In the genomic region with DNA sequence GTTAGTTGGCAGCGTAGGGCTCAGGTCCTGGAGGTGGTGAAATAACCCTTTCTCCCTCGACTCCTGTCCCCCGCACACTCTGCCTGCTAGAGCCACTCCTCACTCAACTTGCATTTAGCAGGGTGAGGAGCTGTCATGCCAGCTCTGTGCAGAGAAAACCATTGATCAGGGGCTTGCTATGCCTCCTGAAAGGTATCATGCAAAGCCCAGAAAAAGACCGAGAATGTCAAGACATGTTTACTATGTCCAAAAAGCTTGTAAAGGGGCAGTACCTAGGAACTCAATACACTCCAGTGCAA, we compare ENCODE assay signal across 28 cellular contexts. TPM values are rescaled to one million over a fixed set of nuclear protein-coding genes. Genes with fewer than 3 reads are reported as not detected.
DNase-seq lines count a peak whose midpoint lies in the region; ATAC-seq, FAIRE-seq and TF ChIP-seq lines count a peak whose summit lies in the region.
"Had no signal": no experiment of that assay in that cellular context is flagged by ENCODE, and none has a peak within 500 bp of the region (broad histone marks: within the 10 kb centered on the region; RNA-seq: fewer than 3 reads in every experiment).

No MANE protein-coding gene starts in this region.

- no peaks in the 10 kb centered on the region for H3K79me1 ChIP-seq in H9 (ENCODE audit: insufficient read depth, low read depth, low read length, poor library complexity, severe bottlenecking)

- H3K18ac ChIP-seq in H9 (ENCODE audit: insufficient read length, low read depth, low read length): no peak overlapping the region

- H3K27ac Mint-ChIP-seq in type B pancreatic cell (no peak overlapping the region), H9 (no peak overlapping the region)
- H3K27ac Mint-ChIP-seq: mesothelial cell of epicardium; T-helper 1 cell treated with Interleukin-12 subunit alpha and Interleukin-12 subunit beta and Interleukin-4 antibody, amounts not matched to agents 30 μg/mL and 1 μg/mL, for 36 hours had no signal

- TF ChIP-seq RAD21 in HepG2 (CRISPR knock-in tag; IDR thresholded peaks at IDR 0.05): no peak

- no peak for TF ChIP-seq EP300 in HepG2 (IDR thresholded peaks at IDR 0.05; ENCODE audit: low read depth in 2 of 2, low read length in 2 of 2)
- no peak for TF ChIP-seq EP300 in HepG2 (CRISPR knock-in tag; IDR thresholded peaks at IDR 0.05; ENCODE audit: borderline replicate concordance)

- no peak overlapping the region for H3K56ac ChIP-seq in H9 (ENCODE audit: insufficient read length, low read depth, low read length)

- H3K27me3 ChIP-seq in HepG2 (ENCODE audit: control insufficient read depth in 1 of 2, insufficient read depth in 2 of 2, low read length in 2 of 2) (no peaks in the 10 kb centered on the region), right lobe of liver (no peaks in the 10 kb centered on the region), Panc1 (ENCODE audit: control insufficient read depth, insufficient read depth, low read length) (no peaks in the 10 kb centered on the region), colonic mucosa (no peaks in the 10 kb centered on the region), H9 (ENCODE audit: insufficient read depth, low read length) (no peaks in the 10 kb centered on the region)
- H3K27me3 ChIP-seq: adrenal gland, BE2C, breast epithelium, heart left ventricle, right atrium auricular region, SJSA1, transverse colon had no signal

- no peak overlapping the region for H3K23ac ChIP-seq in H9 (ENCODE audit: insufficient read length, low read depth, low read length)

- H3K4me1 ChIP-seq in HepG2 (ENCODE audit: insufficient read depth, low read length): no peaks in the 10 kb centered on the region
- H3K4me1 ChIP-seq in right lobe of liver: no peaks in the 10 kb centered on the region
- no peaks in the 10 kb centered on the region for H3K4me1 ChIP-seq in Panc1 (ENCODE audit: control insufficient read depth, insufficient read depth, low read length)
- no peaks in the 10 kb centered on the region for H3K4me1 ChIP-seq in colonic mucosa
- H3K4me1 ChIP-seq in H9 (ENCODE audit: insufficient read depth, low read length): no peaks in the 10 kb centered on the region
- H3K4me1 ChIP-seq: breast epithelium, Caco-2, parathyroid adenoma, right atrium auricular region, transverse colon had no signal

- H2BK5ac ChIP-seq in H9 (ENCODE audit: insufficient read length, low read length): no peak overlapping the region

- in situ Hi-C loops in HepG2 (cut with HindIII; ENCODE audit: extremely low pct_ligation_motif_present, low pct_unique_long_range_greater_than_20kb) (no loop called here), Panc1 (cut with HindIII; ENCODE audit: low pct_unique_long_range_greater_than_20kb, low sequenced_read_pairs) (no loop called here)

- H4K91ac ChIP-seq in H9 (ENCODE audit: insufficient read length, low read depth, low read length): no peak overlapping the region

- POLR2A ChIA-PET in HepG2 (lab: Yijun Ruan, JAX) (interaction anchor here (0.6 to 1.3 kb wide), 3 partner anchors 10 to 18 kb away, joined by 3 to 13 read pairs (median 3); a partner anchor contains a TSS), Panc1 (lab: Charles Lee) (no interaction called here)

- no TSS peak for BruUV-seq in HepG2 (replicated peaks; lab: Mats Ljungman, UMichigan)
- no TSS peak for BruUV-seq in Panc1 (replicated peaks; lab: Mats Ljungman, UMichigan)

- H3K36me3 Mint-ChIP-seq in type B pancreatic cell (no peaks in the 10 kb centered on the region), H9 (ENCODE audit: insufficient read depth in 1 of 3, low read depth in 3 of 3) (peaks cover 4 to 21% (median 12%) of the 10 kb centered on the region in 3 experiments; a peak in 5 of 7 replicates)
- H3K36me3 Mint-ChIP-seq: naive thymus-derived CD8-positive, alpha-beta T cell had no signal

- H3K23me2 ChIP-seq in H9 (ENCODE audit: insufficient read length, low read depth, low read length, poor library complexity, severe bottlenecking): no peaks in the 10 kb centered on the region

- H3K9me3 Mint-ChIP-seq in type B pancreatic cell: no peaks in the 10 kb centered on the region
- no peaks in the 10 kb centered on the region for H3K9me3 Mint-ChIP-seq in H9
- H3K9me3 Mint-ChIP-seq: mesothelial cell of epicardium; naive thymus-derived CD8-positive, alpha-beta T cell; T-helper 1 cell treated with Interleukin-12 subunit alpha and Interleukin-12 subunit beta and Interleukin-4 antibody, amounts not matched to agents 30 μg/mL and 1 μg/mL, for 36 hours had no signal

- H3K9ac ChIP-seq in HepG2 (ENCODE audit: insufficient read depth, low read depth, low read length): no peak overlapping the region
- H3K9ac ChIP-seq in colonic mucosa (ENCODE audit: low read depth in 2 of 2, low read length in 2 of 2): no peak overlapping the region
- H3K9ac ChIP-seq in H9 (ENCODE audit: extremely low read depth, insufficient read length, low read length): no peak overlapping the region
- H3K9ac ChIP-seq: parathyroid adenoma had no signal

- no peak overlapping the region for H2BK120ac ChIP-seq in H9 (ENCODE audit: low read depth, low read length, poor library complexity, severe bottlenecking)

- CTCF ChIA-PET in HepG2 (lab: Yijun Ruan, JAX; ENCODE audit: low intra/inter-chr PET ratio, low total read pairs): interaction anchor here (1.1 to 3.0 kb wide), 6 partner anchors 19 to 212 kb away, joined by 3 to 29 read pairs (median 6); a partner anchor contains a TSS
- CTCF ChIA-PET in Panc1 (lab: Charles Lee): interaction anchor here (0.5 to 1.7 kb wide), 6 partner anchors 9 to 213 kb away, joined by 3 to 8 read pairs (median 6); no protein-coding TSS in a partner anchor

- no peak overlapping the region for H4K5ac ChIP-seq in H9 (ENCODE audit: insufficient read length, low read depth, low read length)

- peaks cover 29% of the 10 kb centered on the region for H4K20me1 ChIP-seq in HepG2 (ENCODE audit: insufficient read depth, low read length)
- H4K20me1 ChIP-seq in H9 (ENCODE audit: control insufficient read depth, insufficient read depth, insufficient read length): no peaks in the 10 kb centered on the region

- peak; percentile 21 for ATAC-seq in HepG2
- no peak for ATAC-seq in right lobe of liver
- peak; percentile 50 for ATAC-seq in Panc1

- H3T11ph ChIP-seq in H9 (ENCODE audit: low read length): no peak overlapping the region

- H3K4ac ChIP-seq in H9 (ENCODE audit: low read depth, low read length): no peak overlapping the region

- no peak for TF ChIP-seq POLR2A in HepG2 (IDR thresholded peaks at IDR 0.05; ENCODE audit: insufficient read depth in 1 of 2, low read depth in 2 of 2, low read length in 2 of 2)
- no peak for TF ChIP-seq POLR2A in right lobe of liver (IDR thresholded peaks at IDR 0.05)

- H3K27me3 Mint-ChIP-seq in type B pancreatic cell (no peaks in the 10 kb centered on the region), H9 (ENCODE audit: low read depth) (no peaks in the 10 kb centered on the region)
- H3K27me3 Mint-ChIP-seq: naive thymus-derived CD8-positive, alpha-beta T cell had no signal

- H3K36me3 ChIP-seq in HepG2 (replicated peaks in 1 of 2; ENCODE audit: control insufficient read depth in 1 of 2, insufficient read depth in 2 of 2, low read length in 2 of 2) (peaks cover 57 to 93% of the 10 kb centered on the region in 2 experiments), right lobe of liver (peaks cover 0 to 87% (median 39%) of the 10 kb centered on the region in 4 donors), Panc1 (ENCODE audit: control insufficient read depth, insufficient read depth, low read length) (no peaks in the 10 kb centered on the region), colonic mucosa (no peaks in the 10 kb centered on the region)
- H3K36me3 ChIP-seq: adrenal gland, BE2C, breast epithelium, transverse colon had no signal

- 80% methylated on average over 4 of the region's 4 CpGs for WGBS in HepG2 (ENCODE audit: low lambda C conversion rate)
- WGBS in right lobe of liver (ENCODE audit: insufficient coverage, low coverage, low lambda C conversion rate, missing lambda C conversion rate): 29% methylated on average over 1 of the region's 4 CpGs
- no CpG with 5 or more reads among the region's 4 CpGs for WGBS in H9 (ENCODE audit: extremely low coverage, insufficient read length, low lambda C conversion rate)

- H3K9me3 ChIP-seq in HepG2 (ENCODE audit: low read length) (no peaks in the 10 kb centered on the region), right lobe of liver (no peaks in the 10 kb centered on the region), Panc1 (ENCODE audit: control insufficient read depth, insufficient read depth, low read depth, low read length) (no peaks in the 10 kb centered on the region), colonic mucosa (no peaks in the 10 kb centered on the region), H9 (ENCODE audit: control insufficient read depth, low read depth, low read length) (no peaks in the 10 kb centered on the region)
- H3K9me3 ChIP-seq: adrenal gland, BE2C, breast epithelium, Caco-2, heart left ventricle, right atrium auricular region, SJSA1, transverse colon had no signal

- H3K4me3 ChIP-seq in HepG2 (replicated peaks in 1 of 3; ENCODE audit: insufficient read depth in 1 of 3, low read depth in 2 of 3, low read length in 3 of 3) (no peak overlapping the region), right lobe of liver (no peak overlapping the region), Panc1 (ENCODE audit: low read depth in 2 of 2, low read length in 2 of 2) (no peak overlapping the region), colonic mucosa (no peak overlapping the region)
- H3K4me3 ChIP-seq: adrenal gland, breast epithelium, heart left ventricle, right atrium auricular region, SJSA1, transverse colon had no signal

- H3K4me3 Mint-ChIP-seq in type B pancreatic cell: no peak overlapping the region
- H3K4me3 Mint-ChIP-seq in H9: no peak overlapping the region
- H3K4me3 Mint-ChIP-seq: mesothelial cell of epicardium; naive thymus-derived CD8-positive, alpha-beta T cell; T-helper 1 cell treated with Interleukin-12 subunit alpha and Interleukin-12 subunit beta and Interleukin-4 antibody, amounts not matched to agents 30 μg/mL and 1 μg/mL, for 36 hours had no signal

- no peak overlapping the region for H3K14ac ChIP-seq in H9 (ENCODE audit: insufficient read depth, low read length)

- H2BK12ac ChIP-seq in H9 (ENCODE audit: insufficient read length, low read depth, low read length): no peak overlapping the region

- no peak overlapping the region for H2BK15ac ChIP-seq in H9 (ENCODE audit: low read depth, low read length)

- no peak overlapping the region for H2BK20ac ChIP-seq in H9 (ENCODE audit: low read depth, low read length, poor library complexity, severe bottlenecking)

- no peak for FAIRE-seq in HepG2 (lab: Jason Lieb, UNC)
- FAIRE-seq: RCC 7860, TTC549 had no signal

- no peak overlapping the region for H4K8ac ChIP-seq in H9 (replicated peaks; ENCODE audit: insufficient read length, low read depth, low read length)

- TF ChIP-seq CTCF in HepG2 (CRISPR knock-in tag; IDR thresholded peaks at IDR 0.05): no peak
- TF ChIP-seq CTCF in right lobe of liver (IDR thresholded peaks at IDR 0.05): no peak
- TF ChIP-seq CTCF in Panc1 (IDR thresholded peaks at IDR 0.05): no peak
- TF ChIP-seq CTCF in colonic mucosa (IDR thresholded peaks at IDR 0.05): peak; percentile 27
- peak; percentile 48 for TF ChIP-seq CTCF in type B pancreatic cell (conservative IDR thresholded peaks at IDR 0.05)
- no peak for TF ChIP-seq CTCF in H9 (conservative IDR thresholded peaks at IDR 0.05)

- H3K79me2 ChIP-seq in HepG2 (ENCODE audit: insufficient read depth, low read length): no peaks in the 10 kb centered on the region
- H3K79me2 ChIP-seq in H9 (ENCODE audit: insufficient read depth, low read length): no peaks in the 10 kb centered on the region
- H3K79me2 ChIP-seq: parathyroid adenoma had no signal

- H3K4me1 Mint-ChIP-seq in type B pancreatic cell (ENCODE audit: unreplicated experiment): no peaks in the 10 kb centered on the region
- peaks cover 0 to 8% of the 10 kb centered on the region in 2 experiments; a peak in 2 of 4 replicates for H3K4me1 Mint-ChIP-seq in H9
- H3K4me1 Mint-ChIP-seq: mesothelial cell of epicardium; naive thymus-derived CD8-positive, alpha-beta T cell had no signal

- no peak overlapping the region for H2AFZ ChIP-seq in HepG2 (ENCODE audit: low read length)
- H2AFZ ChIP-seq in H9 (ENCODE audit: low read length): no peak overlapping the region
- H2AFZ ChIP-seq: parathyroid adenoma had no signal

- H3K4me2 ChIP-seq in HepG2 (ENCODE audit: low read depth, low read length) (no peak overlapping the region), H9 (ENCODE audit: insufficient read depth, insufficient read length, low read length) (no peak overlapping the region)

- no peak for DNase-seq in HepG2 (ENCODE audit: low spot score)
- DNase-seq in right lobe of liver: no peak
- no peak for DNase-seq in Panc1 (ENCODE audit: low read depth, low spot score)
- no peak for DNase-seq in colonic mucosa
- DNase-seq in type B pancreatic cell (ENCODE audit: extremely low spot score, unreplicated experiment): no peak
- no peak for DNase-seq in H9
- no peak for DNase-seq in activated naive CD4-positive, alpha-beta T cell (lab: John Stamatoyannopoulos, UW)
- DNase-seq in DMS153 treated with DMSO at 0.1 percent for 48 hours (lab: John Stamatoyannopoulos, UW; ENCODE audit: unreplicated experiment): no peak
- DNase-seq: NCI-H510A had no signal

- H3K27ac ChIP-seq in HepG2 (ENCODE audit: extremely low read length, insufficient read depth, low read length) (no peak overlapping the region), right lobe of liver (no peak overlapping the region), Panc1 (ENCODE audit: low read length) (no peak overlapping the region), colonic mucosa (no peak overlapping the region), H9 (ENCODE audit: insufficient read length, low read depth, low read length) (no peak overlapping the region)
- H3K27ac ChIP-seq: breast epithelium, heart left ventricle, HL-60, parathyroid adenoma, right atrium auricular region, SJSA1, transverse colon had no signal

- no peak overlapping the region for H2AK5ac ChIP-seq in H9 (ENCODE audit: insufficient read length, low read length)

- intact Hi-C loops in HepG2 (cut with micrococcal nuclease; ENCODE audit: unreplicated experiment): loop anchor here (1.0 to 2.0 kb wide), 2 partner anchors 16 to 29 kb away; no protein-coding TSS in a partner anchor
- intact Hi-C loops in right lobe of liver (cut with DNase I): no loop called here
- intact Hi-C loops in Panc1 (cut with micrococcal nuclease; ENCODE audit: unreplicated experiment): no loop called here
- intact Hi-C loops in colonic mucosa (cut with DNase I): no loop called here

RNA-seq across cellular contexts. Expression of a gene that starts 18.0 kb away (rescaled TPM):
- total RNA-seq in HepG2 (2016; rRNA removed; fragmentation: Illumina TruSeq; extraction: Trizol): 58.5 and 76.4 TPM in 2 replicates
- total RNA-seq in HepG2 (2016; cell fraction: cytosol; rRNA removed; fragmentation: Illumina TruSeq; extraction: Trizol; ENCODE audit: low read depth): 7.2 and 7.7 TPM in 2 replicates
- 53.0 and 79.3 TPM in 2 replicates for total RNA-seq in HepG2 (2016; cell fraction: insoluble cytoplasmic fraction; rRNA removed; fragmentation: Illumina TruSeq; extraction: Trizol)
- total RNA-seq in HepG2 (2016; cell fraction: membrane; rRNA removed; fragmentation: Illumina TruSeq; extraction: Trizol): 22.0 and 22.8 TPM in 2 replicates
- total RNA-seq in HepG2 (2016; cell fraction: nucleus; rRNA removed; fragmentation: Illumina TruSeq; extraction: Trizol): 52.1 and 60.8 TPM in 2 replicates
- 229 and 240 TPM in 2 replicates for polyA plus RNA-seq in HepG2 (2011; rRNA removed)
- 210 and 362 TPM in 2 replicates for polyA plus RNA-seq in HepG2 (2011; cell fraction: cytosol; rRNA removed)
- polyA plus RNA-seq in HepG2 (2011; cell fraction: nucleus; rRNA removed): 328 and 432 TPM in 2 replicates
- 87.2 and 88.3 TPM in 2 replicates for polyA plus RNA-seq in HepG2 (2012)
- 7.1 and 8.1 TPM in 2 replicates for polyA plus RNA-seq in HepG2 (2016; cell fraction: cytosol; fragmentation: Illumina TruSeq; extraction: Trizol; ENCODE audit: low read depth)
- 53.0 and 59.0 TPM in 2 replicates for polyA plus RNA-seq in HepG2 (2016; cell fraction: insoluble cytoplasmic fraction; fragmentation: Illumina TruSeq; extraction: Trizol; ENCODE audit: low read depth)
- 16.0 and 17.1 TPM in 2 replicates for polyA plus RNA-seq in HepG2 (2016; cell fraction: membrane; fragmentation: Illumina TruSeq; extraction: Trizol; ENCODE audit: low read depth)
- 91.4 and 94.6 TPM in 2 replicates for polyA plus RNA-seq in HepG2 (2016; cell fraction: nucleus; fragmentation: Illumina TruSeq; extraction: Trizol; ENCODE audit: insufficient read depth, low read depth)
- polyA minus RNA-seq in HepG2 (2011; rRNA and poly(A)+ RNA removed; ENCODE audit: low replicate concordance): 12.3 and 373 TPM in 2 replicates
- 140 and 148 TPM in 2 replicates for polyA minus RNA-seq in HepG2 (2011; cell fraction: cytosol; rRNA and poly(A)+ RNA removed)
- 129 and 138 TPM in 2 replicates for polyA minus RNA-seq in HepG2 (2011; cell fraction: nucleus; rRNA and poly(A)+ RNA removed)
- 100 to 1,000 TPM; 218 to 364 (median 265) TPM for total RNA-seq in right lobe of liver
- 21.7 TPM for total RNA-seq in Panc1 (2021; ENCODE audit: unreplicated experiment)
- polyA plus RNA-seq in Panc1 (2012; ENCODE audit: insufficient read length): 41.3 TPM
- total RNA-seq in colonic mucosa: 10 to 100 TPM in 1 of 2 donors, 1 to 10 TPM in 1; 7.9 to 13.0 TPM
- total RNA-seq in type B pancreatic cell (ENCODE audit: low replicate concordance): 25.6 and 26.7 TPM in 2 replicates
- total RNA-seq in H9 (2021): 26.1 TPM in 2 replicates

RNA-seq across cellular contexts. Expression of a gene that starts 24.9 kb away (rescaled TPM):
- total RNA-seq in HepG2 (2016; rRNA removed; fragmentation: Illumina TruSeq; extraction: Trizol) (not detected in 2 replicates), right lobe of liver (under 1 TPM in 1 of 6 experiments, not detected in 5; 0.07 TPM), Panc1 (2021; ENCODE audit: unreplicated experiment) (not detected), colonic mucosa (not detected), type B pancreatic cell (ENCODE audit: low replicate concordance) (not detected in 2 replicates), H9 (2021) (not detected in 2 replicates)
- not detected in 2 replicates for total RNA-seq in HepG2 (2016; cell fraction: cytosol; rRNA removed; fragmentation: Illumina TruSeq; extraction: Trizol; ENCODE audit: low read depth)
- total RNA-seq in HepG2 (2016; cell fraction: insoluble cytoplasmic fraction; rRNA removed; fragmentation: Illumina TruSeq; extraction: Trizol): not detected in 2 replicates
- total RNA-seq in HepG2 (2016; cell fraction: membrane; rRNA removed; fragmentation: Illumina TruSeq; extraction: Trizol): not detected in 2 replicates
- total RNA-seq in HepG2 (2016; cell fraction: nucleus; rRNA removed; fragmentation: Illumina TruSeq; extraction: Trizol): not detected in 2 replicates
- not detected in 2 replicates for polyA plus RNA-seq in HepG2 (2011; rRNA removed)
- 0.01 TPM in 1 of 2 replicates, not detected in the other for polyA plus RNA-seq in HepG2 (2011; cell fraction: cytosol; rRNA removed)
- polyA plus RNA-seq in HepG2 (2011; cell fraction: nucleus; rRNA removed): 0.08 and 0.16 TPM in 2 replicates
- polyA plus RNA-seq in HepG2 (2012): 0.09 TPM in 1 of 2 replicates, not detected in the other
- polyA plus RNA-seq in HepG2 (2016; cell fraction: cytosol; fragmentation: Illumina TruSeq; extraction: Trizol; ENCODE audit: low read depth): not detected in 2 replicates
- not detected in 2 replicates for polyA plus RNA-seq in HepG2 (2016; cell fraction: insoluble cytoplasmic fraction; fragmentation: Illumina TruSeq; extraction: Trizol; ENCODE audit: low read depth)
- not detected in 2 replicates for polyA plus RNA-seq in HepG2 (2016; cell fraction: membrane; fragmentation: Illumina TruSeq; extraction: Trizol; ENCODE audit: low read depth)
- not detected in 2 replicates for polyA plus RNA-seq in HepG2 (2016; cell fraction: nucleus; fragmentation: Illumina TruSeq; extraction: Trizol; ENCODE audit: insufficient read depth, low read depth)
- polyA minus RNA-seq in HepG2 (2011; rRNA and poly(A)+ RNA removed; ENCODE audit: low replicate concordance): not detected in 2 replicates
- not detected in 2 replicates for polyA minus RNA-seq in HepG2 (2011; cell fraction: cytosol; rRNA and poly(A)+ RNA removed)
- not detected in 2 replicates for polyA minus RNA-seq in HepG2 (2011; cell fraction: nucleus; rRNA and poly(A)+ RNA removed)
- polyA plus RNA-seq in Panc1 (2012; ENCODE audit: insufficient read length): not detected
- total RNA-seq: adrenal gland; breast epithelium; Caco-2; Daoy; fibroblast of villous mesenchyme; heart left ventricle; kidney epithelial cell; LHCN-M2; mesothelial cell of epicardium; naive thymus-derived CD8-positive, alpha-beta T cell; right atrium auricular region; SJSA1; transverse colon had no signal
- polyA plus RNA-seq: adrenal gland; heart left ventricle; naive thymus-derived CD8-positive, alpha-beta T cell had no signal

Comparison
In these comparisons a context has a peak if more than half of its experiments do, and no peak if none do; other contexts are left out.
1. ATAC-seq: peak in HepG2 (single experiment) and Panc1 (single experiment); none in right lobe of liver (0 of 4).
2. CTCF ChIP-seq: peak in colonic mucosa (single experiment) and type B pancreatic cell (single experiment); none in HepG2 (single experiment), right lobe of liver (0 of 4), Panc1 (single experiment) and H9 (single experiment).